ENCODE assay signal across 1 cellular context in the genomic region with DNA sequence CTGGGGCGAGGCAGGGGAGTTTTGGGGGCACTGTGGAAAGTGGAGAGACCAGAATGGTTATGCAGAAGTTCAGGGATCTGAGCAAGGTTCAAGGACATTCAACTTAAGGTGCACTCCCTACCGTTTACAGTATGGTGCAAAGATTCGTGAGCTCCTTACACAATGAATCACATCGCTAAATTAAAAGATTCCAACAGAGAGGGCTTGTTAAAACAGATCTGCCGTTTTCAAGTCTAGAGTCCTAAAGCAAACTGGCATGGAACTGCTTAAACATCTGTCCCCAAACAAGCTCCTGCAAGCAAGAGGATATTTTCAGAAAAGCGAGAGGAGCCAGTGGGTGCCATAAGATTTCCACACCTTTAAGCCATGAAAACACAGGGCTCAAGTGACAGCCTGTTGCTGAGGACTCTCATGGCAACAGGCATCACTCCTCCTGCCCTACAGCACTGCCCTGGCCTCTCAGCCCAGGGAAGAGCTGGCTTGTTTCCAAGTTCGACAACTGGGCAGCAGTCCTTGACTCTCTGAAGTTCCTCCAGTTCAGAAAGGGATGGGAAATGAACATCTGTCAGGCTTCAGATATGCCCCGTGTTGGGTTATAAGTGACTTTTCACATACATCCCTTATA.
TF ChIP-seq lines count a peak whose summit lies in the region.

No MANE protein-coding gene starts in this region.

TF ChIP-seq in HepG2, 621 proteins besides CTCF, POLR2A, EP300 and RAD21:
- TF ChIP-seq SP140L (CRISPR knock-in tag; IDR thresholded peaks at IDR 0.05; ENCODE audit: borderline replicate concordance) = no peak
- no peak for TF ChIP-seq FOXO1 (CRISPR knock-in tag; IDR thresholded peaks at IDR 0.05)
- TF ChIP-seq NFYC (CRISPR knock-in tag; IDR thresholded peaks at IDR 0.05) = no peak
- TF ChIP-seq ZNF557 (CRISPR knock-in tag; IDR thresholded peaks at IDR 0.05) = no peak
- TF ChIP-seq, protein P1, sequence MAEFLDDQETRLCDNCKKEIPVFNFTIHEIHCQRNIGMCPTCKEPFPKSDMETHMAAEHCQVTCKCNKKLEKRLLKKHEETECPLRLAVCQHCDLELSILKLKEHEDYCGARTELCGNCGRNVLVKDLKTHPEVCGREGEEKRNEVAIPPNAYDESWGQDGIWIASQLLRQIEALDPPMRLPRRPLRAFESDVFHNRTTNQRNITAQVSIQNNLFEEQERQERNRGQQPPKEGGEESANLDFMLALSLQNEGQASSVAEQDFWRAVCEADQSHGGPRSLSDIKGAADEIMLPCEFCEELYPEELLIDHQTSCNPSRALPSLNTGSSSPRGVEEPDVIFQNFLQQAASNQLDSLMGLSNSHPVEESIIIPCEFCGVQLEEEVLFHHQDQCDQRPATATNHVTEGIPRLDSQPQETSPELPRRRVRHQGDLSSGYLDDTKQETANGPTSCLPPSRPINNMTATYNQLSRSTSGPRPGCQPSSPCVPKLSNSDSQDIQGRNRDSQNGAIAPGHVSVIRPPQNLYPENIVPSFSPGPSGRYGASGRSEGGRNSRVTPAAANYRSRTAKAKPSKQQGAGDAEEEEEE (CRISPR knock-in tag; IDR thresholded peaks at IDR 0.05; ENCODE audit: borderline replicate concordance) = no peak
- TF ChIP-seq POLR2AphosphoS2 (IDR thresholded peaks at IDR 0.05; ENCODE audit: low read depth, low read length) = no peak
- no peak for TF ChIP-seq SRSF4 (IDR thresholded peaks at IDR 0.05; ENCODE audit: low read depth, low read length, poor library complexity, severe bottlenecking)
- no peak for TF ChIP-seq ZSCAN30 (CRISPR knock-in tag; IDR thresholded peaks at IDR 0.05)
- no peak for TF ChIP-seq XBP1 (CRISPR knock-in tag; IDR thresholded peaks at IDR 0.05)
